Comparison of ENCODE assay signal across 1 cellular context in genomic region chr22:19398206-19398605, GRCh38.
TF ChIP-seq lines count a peak whose summit lies in the region.

No MANE protein-coding gene starts in this region.

TF ChIP-seq in K562, 482 proteins besides CTCF, POLR2A, EP300 and RAD21 (continued from another document and continues in another):
- TF ChIP-seq PBX2 (CRISPR knock-in tag; IDR thresholded peaks at IDR 0.05; ENCODE audit: low read depth) (no peak), PBX2 (tag; conservative IDR thresholded peaks at IDR 0.05; ENCODE audit: low read depth) (no peak), ZNF699 (CRISPR knock-in tag; IDR thresholded peaks at IDR 0.05; ENCODE audit: insufficient replicate concordance) (peak; percentile 47), NFIX (CRISPR knock-in tag; IDR thresholded peaks at IDR 0.05; ENCODE audit: low read depth) (0 out of 2 replicates have a peak, but pooled peaks have one; percentile 9), ZNF57 (CRISPR knock-in tag; IDR thresholded peaks at IDR 0.05) (0 out of 2 replicates have a peak, but pooled peaks have one; percentile 4), MXD1 (CRISPR knock-in tag; IDR thresholded peaks at IDR 0.05; ENCODE audit: borderline replicate concordance, poor library complexity, severe bottlenecking) (peak; percentile 28), DMBX1 (CRISPR knock-in tag; IDR thresholded peaks at IDR 0.05; ENCODE audit: borderline replicate concordance) (peak; percentile 20; the same call in 1 of the 2 replicates), HDGF (IDR thresholded peaks at IDR 0.05) (peak; percentile 18; the same call in 1 of the 2 replicates), ZNF76 (CRISPR knock-in tag; IDR thresholded peaks at IDR 0.05; ENCODE audit: borderline replicate concordance) (peak; percentile 11; the same call in 1 of the 2 replicates), NFRKB (IDR thresholded peaks at IDR 0.05; ENCODE audit: low read depth) (no peak), ZNF398 (CRISPR knock-in tag; IDR thresholded peaks at IDR 0.05) (no peak), CBFB (CRISPR knock-in tag; IDR thresholded peaks at IDR 0.05) (no peak), ZBTB5 (IDR thresholded peaks at IDR 0.05) (no peak), XRCC3 (IDR thresholded peaks at IDR 0.05) (no peak), ZNF318 (IDR thresholded peaks at IDR 0.05; ENCODE audit: borderline replicate concordance in 1 of 2, low read depth in 1 of 2) (no peak), HNRNPL (IDR thresholded peaks at IDR 0.05; ENCODE audit: low read depth, low read length) (no peak), ZNF764 (CRISPR knock-in tag; IDR thresholded peaks at IDR 0.05; ENCODE audit: low read depth) (no peak), TBL1XR1 (IDR thresholded peaks at IDR 0.05; ENCODE audit: low read length in 2 of 2) (no peak; a peak in 1 of 4 replicates), ZNF239 (CRISPR knock-in tag; IDR thresholded peaks at IDR 0.05) (no peak), ZBTB17 (CRISPR knock-in tag; IDR thresholded peaks at IDR 0.05) (0 out of 2 replicates have a peak, but pooled peaks have one; percentile 42), WHSC1 (IDR thresholded peaks at IDR 0.05; ENCODE audit: low read length) (peak; percentile 99), MYC (IDR thresholded peaks at IDR 0.05; ENCODE audit: low read depth, low read length) (no peak), MYC (CRISPR knock-in tag; IDR thresholded peaks at IDR 0.05; ENCODE audit: borderline replicate concordance, low read depth) (0 out of 2 replicates have a peak, but pooled peaks have one; percentile 42), ZBTB40 (IDR thresholded peaks at IDR 0.05) (no peak), ZBTB40 (CRISPR knock-in tag; IDR thresholded peaks at IDR 0.05) (0 out of 2 replicates have a peak, but pooled peaks have one; percentile 43), ARID3B (CRISPR knock-in tag; IDR thresholded peaks at IDR 0.05; ENCODE audit: borderline replicate concordance) (0 out of 2 replicates have a peak, but pooled peaks have one; percentile 49), ZNF586 (CRISPR knock-in tag; conservative IDR thresholded peaks at IDR 0.05) (no peak)
